5 cellular contexts compared by ENCODE assay signal in the genomic region with DNA sequence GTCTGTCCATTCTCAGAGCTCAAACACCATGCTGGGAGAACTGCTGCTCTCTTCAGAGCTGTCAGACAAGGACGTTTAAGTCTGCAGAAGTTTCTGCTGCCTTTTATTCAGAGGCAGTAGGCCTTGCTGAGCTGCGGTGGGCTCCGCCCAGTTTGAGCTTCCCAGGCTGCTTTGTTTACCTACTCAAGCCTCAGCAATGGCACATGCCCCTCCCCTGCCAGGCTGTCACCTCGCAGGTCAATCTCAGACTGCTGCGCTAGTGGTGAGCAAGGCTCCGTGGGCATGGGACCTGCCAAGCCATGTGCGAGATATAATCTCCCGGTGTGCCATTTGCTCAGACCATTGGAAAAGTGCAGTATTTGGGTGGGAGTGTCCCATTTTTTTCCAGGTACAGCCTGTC. TPM values are rescaled to one million over a fixed set of nuclear protein-coding genes. Genes with fewer than 3 reads are reported as not detected.
"Had no signal": no experiment of that assay in that cellular context is flagged by ENCODE, and none has a peak within 500 bp of the region (broad histone marks: within the 10 kb centered on the region; RNA-seq: fewer than 3 reads in every experiment).

No MANE protein-coding gene starts in this region.

RNA-seq across cellular contexts. Expression of a gene that starts 8.6 kb away (rescaled TPM):
- total RNA-seq: LHCN-M2, MCF 10A, NCI-H460, Right ventricle myocardium superior, SJSA1 had no signal
